In the genomic region with DNA sequence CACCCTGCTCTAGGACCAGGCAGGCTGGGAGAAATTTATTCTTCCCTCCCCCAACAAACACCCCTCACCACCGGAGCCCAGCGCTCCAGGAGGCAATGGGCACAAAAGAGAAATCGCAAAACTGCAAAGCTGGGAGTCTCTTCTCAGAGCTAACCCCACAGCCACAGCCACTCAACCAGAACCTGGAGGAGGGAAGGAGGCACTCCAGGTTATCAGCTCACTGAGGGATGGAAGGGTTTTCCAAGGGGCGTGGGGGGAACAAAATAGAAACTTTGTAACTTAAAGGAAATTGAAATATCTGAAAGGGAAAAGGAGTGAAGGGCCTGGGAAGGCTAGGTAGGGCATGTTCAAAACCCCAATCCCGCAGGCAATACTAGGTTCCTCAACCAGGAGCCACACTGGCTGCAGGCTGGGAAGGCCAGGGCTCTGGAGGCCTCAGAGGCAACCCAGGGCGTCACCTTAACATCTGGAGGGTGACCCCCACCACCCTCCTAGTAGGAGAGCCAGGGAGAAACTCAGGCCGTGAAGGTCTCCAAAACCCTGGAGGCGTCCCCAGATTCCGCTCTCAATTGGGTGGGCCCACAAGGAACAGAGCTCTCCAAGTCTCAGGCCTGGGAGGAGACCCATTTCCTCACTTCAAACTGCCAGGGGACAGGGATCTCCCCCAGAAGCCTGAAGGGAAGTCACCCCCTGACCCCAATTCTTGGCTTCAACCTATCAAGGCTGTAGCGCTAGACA, we compare ENCODE assay signal across 8 cellular contexts. TPM values are rescaled to one million over a fixed set of nuclear protein-coding genes. Genes with fewer than 3 reads are reported as not detected.
DNase-seq lines count a peak whose midpoint lies in the region; ATAC-seq, FAIRE-seq and TF ChIP-seq lines count a peak whose summit lies in the region.

No MANE protein-coding gene starts in this region.

- H3K9ac ChIP-seq in Loucy (ENCODE audit: low read depth, low read length, poor library complexity, severe bottlenecking) (peak overlapping the region; percentile 18), H1 (replicated peaks in 1 of 4; ENCODE audit: extremely low read depth in 1 of 4, low read depth in 3 of 4, low read length in 3 of 4) (peak overlapping the region in 3 of 4 experiments; percentile 87 to 90 (median 88); a peak in 6 of 7 replicates)

- no peaks in the 10 kb centered on the region for H3K9me2 ChIP-seq in Loucy (replicated peaks; ENCODE audit: low read depth, low read length)

- H3K4me3 Mint-ChIP-seq in CD4-positive, alpha-beta memory T cell, result peak overlapping the region; percentile 46 to 76 (median 72)
- H3K4me3 Mint-ChIP-seq in osteocyte (ENCODE audit: unreplicated experiment), result peak overlapping the region; percentile 42

- H3K18ac ChIP-seq in H1 (ENCODE audit: extremely low read depth, low read length), result peak overlapping the region; percentile 98

- no peak for TF ChIP-seq CTCF in Loucy (conservative IDR thresholded peaks at IDR 0.05; ENCODE audit: low read length)
- TF ChIP-seq CTCF in H1 (IDR thresholded peaks at IDR 0.05; ENCODE audit: control extremely low read depth in 1 of 3, insufficient read depth in 1 of 3, low read depth in 1 of 3, low read length in 3 of 3), result no peak
- TF ChIP-seq CTCF in osteocyte (IDR thresholded peaks at IDR 0.05), result no peak

- TF ChIP-seq RAD21 in H1 (IDR thresholded peaks at IDR 0.05 in 1 of 2, conservative IDR thresholded peaks at IDR 0.05 in 1 of 2; ENCODE audit: low read depth in 2 of 2, low read length in 2 of 2), result no peak

- H3K4ac ChIP-seq in H1 (replicated peaks; ENCODE audit: insufficient read length, low read depth, low read length), result peak overlapping the region; percentile 47

- peak overlapping the region; percentile 98 for H4K91ac ChIP-seq in H1 (replicated peaks; ENCODE audit: insufficient read length, low read length)

- H2BK120ac ChIP-seq in H1 (replicated peaks; ENCODE audit: low read depth, low read length), result peak overlapping the region; percentile 89

- no peaks in the 10 kb centered on the region for H3K27me3 Mint-ChIP-seq in CD4-positive, alpha-beta memory T cell
- no peaks in the 10 kb centered on the region for H3K27me3 Mint-ChIP-seq in osteocyte (ENCODE audit: unreplicated experiment)

- peaks cover 22 to 59% (median 36%) of the 10 kb centered on the region in 4 donors for H3K4me1 Mint-ChIP-seq in CD4-positive, alpha-beta memory T cell
- peaks cover 56% of the 10 kb centered on the region for H3K4me1 Mint-ChIP-seq in osteocyte (ENCODE audit: unreplicated experiment)

- TF ChIP-seq EP300 in H1 (IDR thresholded peaks at IDR 0.05; ENCODE audit: borderline replicate concordance in 1 of 2, low read depth in 2 of 2, low read length in 2 of 2), result no peak

- H2BK12ac ChIP-seq in H1 (ENCODE audit: low read depth, low read length), result peak overlapping the region; percentile 98

- H4K5ac ChIP-seq in H1 (ENCODE audit: insufficient read length, low read depth, low read length), result peak overlapping the region; percentile 95

- peaks cover 6% of the 10 kb centered on the region; the same call in 1 of the 2 replicates for H3F3A ChIP-seq in Loucy (ENCODE audit: low read depth)

- POLR2A ChIA-PET in CD4-positive, alpha-beta memory T cell (lab: Charles Lee; ENCODE audit: partially characterized antibody), result interaction anchor here (0.6 to 10.0 kb wide), 13 partner anchors 8 to 224 kb away, joined by 3 to 254 read pairs (median 3); a partner anchor contains a TSS
- POLR2A ChIA-PET in H1 (lab: Charles Lee; ENCODE audit: partially characterized antibody), result interaction anchor here (0.6 to 31.0 kb wide), 28 partner anchors 8 to 226 kb away, joined by 3 to 793 read pairs (median 5); a partner anchor contains a TSS

- H3K23me2 ChIP-seq in H1 (ENCODE audit: low read depth, low read length), result peaks cover 28% of the 10 kb centered on the region

- peaks cover 22 to 46% of the 10 kb centered on the region in 2 donors for H3K36me3 Mint-ChIP-seq in CD4-positive, alpha-beta memory T cell
- H3K36me3 Mint-ChIP-seq in osteocyte (ENCODE audit: unreplicated experiment), result peaks cover 12% of the 10 kb centered on the region

- H4K20me1 ChIP-seq in Loucy (ENCODE audit: insufficient read depth, low read length, poor library complexity, severe bottlenecking) (peaks cover 3% of the 10 kb centered on the region), H1 (replicated peaks in 1 of 2; ENCODE audit: control insufficient read depth in 1 of 2, insufficient read depth in 2 of 2, low read length in 2 of 2) (peaks cover 0 to 2% of the 10 kb centered on the region in 2 experiments)

- peaks cover 40% of the 10 kb centered on the region for H3K4me1 ChIP-seq in CD4-positive, alpha-beta memory T cell (ENCODE audit: insufficient read depth, low read length)
- H3K4me1 ChIP-seq in Loucy (ENCODE audit: insufficient read depth, low read length, poor library complexity, severe bottlenecking) (peaks cover 29% of the 10 kb centered on the region), H1 (replicated peaks in 1 of 4; ENCODE audit: control insufficient read depth in 3 of 4, insufficient read depth in 4 of 4, low read length in 3 of 4) (peaks cover 10 to 25% (median 16%) of the 10 kb centered on the region in 4 experiments)

- H3K36me3 ChIP-seq in CD4-positive, alpha-beta memory T cell (ENCODE audit: insufficient read depth, low read length), result peaks cover 20% of the 10 kb centered on the region
- H3K36me3 ChIP-seq in Loucy (ENCODE audit: insufficient read depth, low read length), result peaks cover 16% of the 10 kb centered on the region; the same call in 1 of the 2 replicates
- H3K36me3 ChIP-seq in H1 (ENCODE audit: control insufficient read depth in 2 of 4, insufficient read depth in 4 of 4, low read length in 3 of 4), result peaks cover 20 to 35% (median 20%) of the 10 kb centered on the region in 4 experiments

- H3K4me3 ChIP-seq in CD4-positive, alpha-beta memory T cell (ENCODE audit: low read length in 2 of 2), result peak overlapping the region in 1 of 2 donors; percentile 63
- peak overlapping the region; percentile 34 for H3K4me3 ChIP-seq in Loucy (ENCODE audit: low read length, poor library complexity, severe bottlenecking)
- H3K4me3 ChIP-seq in H1 (ENCODE audit: extremely low read depth in 1 of 4, insufficient read depth in 2 of 4, low read depth in 3 of 4, low read length in 4 of 4), result peak overlapping the region; percentile 60 to 88 (median 81)

- peak overlapping the region; percentile 86; the same call in 1 of the 2 replicates for H2BK20ac ChIP-seq in H1 (ENCODE audit: low read length)

- H2BK5ac ChIP-seq in H1 (ENCODE audit: low read depth, low read length), result peak overlapping the region; percentile 98

- peak overlapping the region; percentile 65 to 90 (median 81) for H3K27ac Mint-ChIP-seq in CD4-positive, alpha-beta memory T cell
- peak overlapping the region; percentile 94 for H3K27ac Mint-ChIP-seq in osteocyte (ENCODE audit: unreplicated experiment)

- H3K27ac ChIP-seq in CD4-positive, alpha-beta memory T cell (ENCODE audit: low read depth, low read length), result peak overlapping the region; percentile 71
- H3K27ac ChIP-seq in H1 (ENCODE audit: low read depth, low read length), result peak overlapping the region; percentile 95

- H3K79me2 ChIP-seq in Loucy (ENCODE audit: insufficient read depth, low read length) (peaks cover 47% of the 10 kb centered on the region), H1 (ENCODE audit: control insufficient read depth in 1 of 2, insufficient read depth in 2 of 2, low read length in 2 of 2) (peaks cover 0 to 63% of the 10 kb centered on the region in 2 experiments; a peak in 2 of 4 replicates)

- no peak overlapping the region for H3K23ac ChIP-seq in H1 (ENCODE audit: insufficient read length)

- H3K27me3 ChIP-seq in CD4-positive, alpha-beta memory T cell (ENCODE audit: insufficient read depth, low read length), result no peaks in the 10 kb centered on the region
- no peaks in the 10 kb centered on the region for H3K27me3 ChIP-seq in Loucy (ENCODE audit: insufficient read depth, low read length, poor library complexity, severe bottlenecking)
- H3K27me3 ChIP-seq in H1 (replicated peaks in 1 of 4; ENCODE audit: control insufficient read depth in 3 of 4, extremely low read depth in 1 of 4, insufficient read depth in 3 of 4, low read length in 3 of 4), result no peaks in the 10 kb centered on the region

- peak; percentile 21 to 74 for TF ChIP-seq POLR2A in H1 (IDR thresholded peaks at IDR 0.05; ENCODE audit: control extremely low read depth in 1 of 2, low read depth in 2 of 2, low read length in 2 of 2)

- DNase-seq in CD4-positive, alpha-beta memory T cell, result no peak
- DNase-seq in H1 (ENCODE audit: low read depth in 1 of 2, low spot score in 2 of 2) (peak in 1 of 2 experiments; percentile 55), osteocyte (ENCODE audit: extremely low spot score, unreplicated experiment) (no peak), NCI-H345 treated with DMSO at 0.1 percent for 48 hours (lab: John Stamatoyannopoulos, UW; ENCODE audit: unreplicated experiment) (no peak)

- H2AFZ ChIP-seq in Loucy (ENCODE audit: low read length) (no peak overlapping the region), H1 (ENCODE audit: low read length) (no peak overlapping the region)

- intact Hi-C loops in CD4-positive, alpha-beta memory T cell (cut with micrococcal nuclease), result loop anchor here (5.0 kb wide), 1 partner anchor 215 kb away; a partner anchor contains a TSS

- H4K8ac ChIP-seq in H1 (ENCODE audit: extremely low read depth, insufficient read depth, low read length), result peak overlapping the region; percentile 86

- H3K4me2 ChIP-seq in Loucy (ENCODE audit: low read depth, low read length, poor library complexity, severe bottlenecking) (peak overlapping the region; percentile 99), H1 (ENCODE audit: insufficient read depth in 1 of 2, low read depth in 2 of 2, low read length in 2 of 2) (peak overlapping the region; percentile 90 to 100)

- H3K56ac ChIP-seq in H1 (replicated peaks; ENCODE audit: insufficient read length, low read depth, low read length), result peak overlapping the region; percentile 90

- WGBS in H1 (ENCODE audit: extremely low coverage in 1 of 2, insufficient coverage in 1 of 2, insufficient read length in 1 of 2, insufficient replicate concordance in 2 of 2, low coverage in 1 of 2, low lambda C conversion rate in 2 of 2, missing lambda C conversion rate in 1 of 2), 2 experiments, result 3% methylated on average over 10 of the region's 10 CpGs; no CpG with 5 or more reads in 1 of the 2 experiments

- CTCF ChIA-PET in CD4-positive, alpha-beta memory T cell (lab: Charles Lee; ENCODE audit: partially characterized antibody), result interaction anchor here (0.9 to 9.4 kb wide), 6 partner anchors 18 to 104 kb away, joined by 3 to 107 read pairs (median 9); a partner anchor contains a TSS
- CTCF ChIA-PET in H1 (lab: Charles Lee; ENCODE audit: partially characterized antibody), result interaction anchor here (0.6 to 6.6 kb wide), 19 partner anchors 14 to 107 kb away, joined by 3 to 57 read pairs (median 4); a partner anchor contains a TSS

- H3K14ac ChIP-seq in H1 (ENCODE audit: insufficient read length), result peak overlapping the region; percentile 48

- 0 out of 2 replicates have a peak overlapping the region, but pooled peaks have one; percentile 29 for H2BK15ac ChIP-seq in H1 (ENCODE audit: low read length)

- peak overlapping the region; percentile 7 for H2AK5ac ChIP-seq in H1 (ENCODE audit: low read depth, low read length)

- no peaks in the 10 kb centered on the region for H3K9me3 ChIP-seq in CD4-positive, alpha-beta memory T cell (ENCODE audit: control insufficient read depth in 1 of 2, low read length in 2 of 2)
- H3K9me3 ChIP-seq in Loucy (ENCODE audit: insufficient read depth, low read depth, low read length) (no peaks in the 10 kb centered on the region), H1 (ENCODE audit: insufficient read depth in 2 of 2, low read depth in 1 of 2, low read length in 1 of 2) (no peaks in the 10 kb centered on the region)

- FAIRE-seq in H1 (lab: Jason Lieb, UNC), result no peak

- peaks cover 0 to 2% (median 0%) of the 10 kb centered on the region in 8 donors for H3K9me3 Mint-ChIP-seq in CD4-positive, alpha-beta memory T cell
- no peaks in the 10 kb centered on the region for H3K9me3 Mint-ChIP-seq in osteocyte (ENCODE audit: unreplicated experiment)

- ATAC-seq in GM18861 (IDR thresholded peaks at IDR 0.05; ENCODE audit: unreplicated experiment) (no peak), GM21786 (IDR thresholded peaks at IDR 0.05; ENCODE audit: unreplicated experiment) (no peak), HG03039 (IDR thresholded peaks at IDR 0.05; ENCODE audit: unreplicated experiment) (no peak)

- H3K79me1 ChIP-seq in H1 (ENCODE audit: low read depth, low read length), result peaks cover 15% of the 10 kb centered on the region

RNA-seq across cellular contexts. Expression of a gene that starts 3.2 kb away (rescaled TPM):
- total RNA-seq in CD4-positive, alpha-beta memory T cell, result 100 to 1,000 TPM in 1 of 2 experiments, 10 to 100 TPM in 1; 98.7 to 101 TPM
- polyA plus RNA-seq in CD4-positive, alpha-beta memory T cell, result 10 to 100 TPM in 1 of 2 donors, 1 to 10 TPM in 1; 7.7 to 20.6 TPM
- total RNA-seq in H1 (2021; fragmentation: NEBNext Ultra II Directional; extraction: Animal tissue kit (Norgen Biotek cat#: 25700)), result 156 and 162 TPM in 2 replicates
- 111 and 167 TPM in 2 replicates for polyA plus RNA-seq in H1 (2011; rRNA removed)
- polyA plus RNA-seq in H1 (2011; cell fraction: cytosol; rRNA removed), result 83.9 TPM
- polyA plus RNA-seq in H1 (2011; cell fraction: nucleus; rRNA removed), result 273 TPM
- polyA plus RNA-seq in H1 (2012, experiment 1 of 2), result 96.2 to 111 TPM (median 103 TPM) in 4 replicates
- polyA plus RNA-seq in H1 (2012, experiment 2 of 2), result 36.6 TPM
- 77.1 TPM for polyA plus RNA-seq in H1 (2013, experiment 1 of 2)
- polyA plus RNA-seq in H1 (2013, experiment 2 of 2), result 72.5 TPM
- 262 and 318 TPM in 2 replicates for polyA minus RNA-seq in H1 (2011; rRNA and poly(A)+ RNA removed)
- polyA minus RNA-seq in H1 (2011; cell fraction: cytosol; rRNA and poly(A)+ RNA removed), result 128 TPM
- 128 TPM for polyA minus RNA-seq in H1 (2011; cell fraction: nucleus; rRNA and poly(A)+ RNA removed)
- 30.8 and 31.9 TPM in 2 replicates for total RNA-seq in osteocyte

RNA-seq across cellular contexts. Expression of a gene that starts 48.7 kb away (rescaled TPM):
- total RNA-seq in CD4-positive, alpha-beta memory T cell, result 10 to 100 TPM; 48.8 to 51.7 TPM
- polyA plus RNA-seq in CD4-positive, alpha-beta memory T cell, result 100 to 1,000 TPM; 186 to 235 TPM
- 28.4 and 29.9 TPM in 2 replicates for total RNA-seq in H1 (2021; fragmentation: NEBNext Ultra II Directional; extraction: Animal tissue kit (Norgen Biotek cat#: 25700))
- 71.5 and 101 TPM in 2 replicates for polyA plus RNA-seq in H1 (2011; rRNA removed)
- polyA plus RNA-seq in H1 (2011; cell fraction: cytosol; rRNA removed), result 41.8 TPM
- polyA plus RNA-seq in H1 (2011; cell fraction: nucleus; rRNA removed), result 39.3 TPM
- 16.2 to 31.6 TPM (median 27.3 TPM) in 4 replicates for polyA plus RNA-seq in H1 (2012, experiment 1 of 2)
- polyA plus RNA-seq in H1 (2012, experiment 2 of 2), result 24.8 TPM
- 27.2 TPM for polyA plus RNA-seq in H1 (2013, experiment 1 of 2)
- polyA plus RNA-seq in H1 (2013, experiment 2 of 2), result 31.4 TPM
- polyA minus RNA-seq in H1 (2011; rRNA and poly(A)+ RNA removed), result 21.6 and 29.6 TPM in 2 replicates
- 46.5 TPM for polyA minus RNA-seq in H1 (2011; cell fraction: cytosol; rRNA and poly(A)+ RNA removed)
- 26.7 TPM for polyA minus RNA-seq in H1 (2011; cell fraction: nucleus; rRNA and poly(A)+ RNA removed)
- total RNA-seq in osteocyte, result 9.1 and 11.1 TPM in 2 replicates
